Comparison of ENCODE assay signal across 8 cellular contexts in the genomic region with DNA sequence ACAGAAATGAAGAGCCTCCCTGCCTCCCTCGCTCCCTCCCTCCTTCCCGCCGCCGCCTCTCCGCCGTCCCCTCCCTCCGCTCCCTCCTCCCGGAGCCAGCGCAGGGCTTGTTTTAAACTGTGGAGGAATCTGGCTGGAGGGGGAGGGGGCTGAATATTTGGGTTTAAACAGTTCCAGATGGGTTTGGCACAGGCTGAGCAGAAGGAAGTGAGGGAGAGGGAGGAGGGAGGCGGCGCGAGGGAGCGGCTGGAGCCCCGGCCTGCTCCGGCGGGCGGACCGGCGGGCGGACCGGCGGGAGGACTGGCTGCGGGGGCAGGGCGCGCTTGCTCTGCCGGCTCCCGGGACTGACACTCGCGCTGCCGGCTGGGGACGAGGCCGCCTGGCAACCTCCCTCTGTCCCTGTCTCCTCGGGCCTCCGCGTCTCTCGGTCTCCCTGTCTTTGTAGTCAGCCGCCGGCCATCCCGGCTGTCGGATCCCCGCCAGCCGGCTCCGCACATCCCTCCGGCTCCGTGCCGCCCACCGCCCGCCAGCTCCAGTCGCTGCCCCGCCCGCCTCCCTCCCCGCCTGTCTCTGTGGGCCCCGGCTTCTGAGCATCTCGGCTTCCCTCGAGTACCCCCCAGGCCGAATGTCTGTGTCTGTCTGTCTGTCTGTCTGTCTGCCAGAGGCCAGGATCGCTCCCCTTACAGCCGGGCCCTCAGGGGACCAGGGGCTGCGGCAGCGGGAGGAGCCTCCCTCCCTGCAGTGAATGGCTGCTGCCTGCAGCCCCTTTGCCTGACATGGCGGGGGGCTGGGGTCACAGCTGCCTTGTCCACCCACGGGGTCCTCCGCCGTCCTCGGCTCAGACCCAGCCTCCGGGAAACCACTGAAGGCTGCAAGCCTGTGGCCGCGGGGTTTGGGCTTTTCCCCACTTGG. TPM values are rescaled to one million over a fixed set of nuclear protein-coding genes. Genes with fewer than 3 reads are reported as not detected.
A peak's percentile ranks its signal among the peaks of the same experiment; 100 is the strongest.
DNase-seq lines count a peak whose midpoint lies in the region; ATAC-seq, FAIRE-seq and TF ChIP-seq lines count a peak whose summit lies in the region.

No MANE protein-coding gene starts in this region.

- WGBS in A549 (ENCODE audit: missing lambda C conversion rate), result 27% methylated on average over 31 of the region's 68 CpGs
- 9% methylated on average over 29 of the region's 68 CpGs for WGBS in HepG2 (ENCODE audit: low lambda C conversion rate)

- FAIRE-seq in A549 (lab: Jason Lieb, UNC), result no peak
- no peak for FAIRE-seq in HepG2 (lab: Jason Lieb, UNC)

- TF ChIP-seq EP300 in A549 (IDR thresholded peaks at IDR 0.05) (no peak), HepG2 (IDR thresholded peaks at IDR 0.05; ENCODE audit: low read depth in 2 of 2, low read length in 2 of 2) (no peak), HepG2 (CRISPR knock-in tag; IDR thresholded peaks at IDR 0.05; ENCODE audit: borderline replicate concordance) (no peak)

- POLR2A ChIA-PET in A549 (lab: Yijun Ruan, JAX), result no interaction called here
- POLR2A ChIA-PET in HepG2 (lab: Yijun Ruan, JAX), result no interaction called here

- no peaks in the 10 kb centered on the region for H3K79me2 ChIP-seq in HepG2 (ENCODE audit: insufficient read depth, low read length)

- H3K9me3 ChIP-seq in A549 (no peaks in the 10 kb centered on the region), duodenal mucosa (ENCODE audit: control insufficient read depth in 1 of 2, low read length in 2 of 2) (no peaks in the 10 kb centered on the region), HepG2 (ENCODE audit: low read length) (no peaks in the 10 kb centered on the region)

- in situ Hi-C loops in HepG2 (cut with HindIII; ENCODE audit: extremely low pct_ligation_motif_present, low pct_unique_long_range_greater_than_20kb), result no loop called here

- H3K4me1 ChIP-seq in A549 (peaks cover 8% of the 10 kb centered on the region; the same call in 1 of the 3 replicates), duodenal mucosa (ENCODE audit: control insufficient read depth in 1 of 2, insufficient read depth in 2 of 2, low read length in 2 of 2) (peaks cover 47 to 51% of the 10 kb centered on the region in 2 donors), HepG2 (ENCODE audit: insufficient read depth, low read length) (no peaks in the 10 kb centered on the region)

- intact Hi-C loops in HepG2 (cut with micrococcal nuclease; ENCODE audit: unreplicated experiment), result loop anchor here (5.0 kb wide), 1 partner anchor 143 kb away; a partner anchor contains a TSS

- CTCF ChIA-PET in A549 (lab: Yijun Ruan, JAX), result interaction anchor here (0.6 to 1.2 kb wide), 3 partner anchors 179 to 212 kb away, joined by 3 to 4 read pairs (median 3); no protein-coding TSS in a partner anchor
- CTCF ChIA-PET in HepG2 (lab: Yijun Ruan, JAX; ENCODE audit: low intra/inter-chr PET ratio, low total read pairs), result no interaction called here

- H3K27me3 ChIP-seq in duodenal mucosa (ENCODE audit: control insufficient read depth in 1 of 2, insufficient read depth in 2 of 2, low read length in 2 of 2) (peaks cover 0 to 10% of the 10 kb centered on the region in 2 donors), HepG2 (ENCODE audit: control insufficient read depth in 1 of 2, insufficient read depth in 2 of 2, low read length in 2 of 2) (peaks cover 21 to 76% of the 10 kb centered on the region in 2 experiments)

- TF ChIP-seq CTCF in A549 (IDR thresholded peaks at IDR 0.05) (no peak), HepG2 (CRISPR knock-in tag; IDR thresholded peaks at IDR 0.05) (no peak)

- H3K36me3 ChIP-seq in duodenal mucosa (ENCODE audit: control insufficient read depth in 1 of 2, insufficient read depth in 2 of 2, low read length in 2 of 2) (peaks cover 6 to 18% of the 10 kb centered on the region in 2 donors), HepG2 (replicated peaks in 1 of 2; ENCODE audit: control insufficient read depth in 1 of 2, insufficient read depth in 2 of 2, low read length in 2 of 2) (no peaks in the 10 kb centered on the region)

- H3K4me3 ChIP-seq in A549, result peak overlapping the region; percentile 54
- peak overlapping the region; percentile 35 to 60 for H3K4me3 ChIP-seq in duodenal mucosa (ENCODE audit: low read depth in 1 of 2, low read length in 2 of 2)
- H3K4me3 ChIP-seq in HepG2 (replicated peaks in 1 of 3; ENCODE audit: insufficient read depth in 1 of 3, low read depth in 2 of 3, low read length in 3 of 3), result peak overlapping the region in 2 of 3 experiments; percentile 7 to 33; a peak in 1 of 6 replicates

- no peak overlapping the region for H2AFZ ChIP-seq in HepG2 (ENCODE audit: low read length)

- no TSS peak for BruUV-seq in HepG2 (replicated peaks; lab: Mats Ljungman, UMichigan)

- H3K27ac ChIP-seq in A549 (peak overlapping the region; percentile 70 to 83), duodenal mucosa (ENCODE audit: low read depth, low read length) (no peak overlapping the region), HepG2 (ENCODE audit: extremely low read length, insufficient read depth, low read length) (no peak overlapping the region)

- TF ChIP-seq POLR2A in A549 (IDR thresholded peaks at IDR 0.05; ENCODE audit: low read length) (no peak), HepG2 (IDR thresholded peaks at IDR 0.05; ENCODE audit: insufficient read depth in 1 of 2, low read depth in 2 of 2, low read length in 2 of 2) (no peak)

- H3K4me2 ChIP-seq in A549 (peak overlapping the region; percentile 90), HepG2 (ENCODE audit: low read depth, low read length) (0 out of 2 replicates have a peak overlapping the region, but pooled peaks have one; percentile 39)

- no peaks in the 10 kb centered on the region for H4K20me1 ChIP-seq in HepG2 (ENCODE audit: insufficient read depth, low read length)

- no peak overlapping the region for H3K9ac ChIP-seq in duodenal mucosa (ENCODE audit: low read depth in 1 of 2, low read length in 2 of 2)
- no peak overlapping the region for H3K9ac ChIP-seq in HepG2 (ENCODE audit: insufficient read depth, low read depth, low read length)

- DNase-seq in A549 (ENCODE audit: low read depth in 1 of 2, low spot score in 1 of 2) (no peak), H4 (ENCODE audit: low spot score) (peak; percentile 96), HepG2 (ENCODE audit: low spot score) (no peak)
- peak; percentile 16 for DNase-seq in stimulated activated CD4-positive, alpha-beta T cell treated with anti-CD3 and anti-CD28 coated beads, Interleukin-4, amount 100 ng/mL, for 24 hours

- ATAC-seq in A549 (peak; percentile 36 to 65; a peak in 5 of 6 replicates), SK-N-SH treated with all-trans-retinoic acid at 6 μM for 48 hours (peak; percentile 81), HepG2 (peak; percentile 31), HG03342 (IDR thresholded peaks at IDR 0.05; ENCODE audit: unreplicated experiment) (no peak), GM18517 (IDR thresholded peaks at IDR 0.05; ENCODE audit: unreplicated experiment) (no peak)

- TF ChIP-seq RAD21 in A549 (conservative IDR thresholded peaks at IDR 0.05 in 1 of 2, IDR thresholded peaks at IDR 0.05 in 1 of 2), result no peak
- no peak for TF ChIP-seq RAD21 in HepG2 (CRISPR knock-in tag; IDR thresholded peaks at IDR 0.05)

TF ChIP-seq in SK-N-SH treated with all-trans-retinoic acid at 6 μM for 48 hours, 23 proteins besides CTCF, POLR2A, EP300 and RAD21 (continues in another document):
- no peak for TF ChIP-seq BACH2 (CRISPR knock-in tag; IDR thresholded peaks at IDR 0.05; ENCODE audit: borderline replicate concordance)
- no peak for TF ChIP-seq OSR1 (CRISPR knock-in tag; IDR thresholded peaks at IDR 0.05)

RNA-seq across cellular contexts. Expression of a gene that starts 7.6 kb away (rescaled TPM):
- 0.36 and 0.52 TPM in 2 replicates for polyA plus RNA-seq in A549 (2011; rRNA removed)
- polyA plus RNA-seq in A549 (2012; cell fraction: cytosol; rRNA removed), result 0.25 and 0.29 TPM in 2 replicates
- 0.84 and 1.2 TPM in 2 replicates for polyA plus RNA-seq in A549 (2012; cell fraction: nucleus; rRNA removed)
- 0.18 to 0.50 TPM (median 0.29 TPM) in 3 replicates for polyA plus RNA-seq in A549 (2017; fragmentation: RNase III; extraction: RNeasy Plus Mini Kit Qiagen cat#74134 plus additional on column Dnase treatment)
- polyA minus RNA-seq in A549 (2011; rRNA and poly(A)+ RNA removed), result 0.12 and 1.1 TPM in 2 replicates
- total RNA-seq in H4 (2014; rRNA removed; shearing (Covaris generic)), result 1.0 and 2.0 TPM in 2 replicates
- total RNA-seq in HepG2 (2016; rRNA removed; fragmentation: Illumina TruSeq; extraction: Trizol), result not detected in 2 replicates
- not detected in 2 replicates for total RNA-seq in HepG2 (2016; cell fraction: cytosol; rRNA removed; fragmentation: Illumina TruSeq; extraction: Trizol; ENCODE audit: low read depth)
- not detected in 2 replicates for total RNA-seq in HepG2 (2016; cell fraction: insoluble cytoplasmic fraction; rRNA removed; fragmentation: Illumina TruSeq; extraction: Trizol)
- 0.17 TPM in 1 of 2 replicates, not detected in the other for total RNA-seq in HepG2 (2016; cell fraction: membrane; rRNA removed; fragmentation: Illumina TruSeq; extraction: Trizol)
- total RNA-seq in HepG2 (2016; cell fraction: nucleus; rRNA removed; fragmentation: Illumina TruSeq; extraction: Trizol), result 0.09 TPM in 2 replicates
- polyA plus RNA-seq in HepG2 (2011; rRNA removed), result 0.01 TPM in 2 replicates
- polyA plus RNA-seq in HepG2 (2011; cell fraction: cytosol; rRNA removed), result 0.03 TPM in 1 of 2 replicates, not detected in the other
- polyA plus RNA-seq in HepG2 (2011; cell fraction: nucleus; rRNA removed), result 0.09 and 0.11 TPM in 2 replicates
- polyA plus RNA-seq in HepG2 (2012), result not detected in 2 replicates
- not detected in 2 replicates for polyA plus RNA-seq in HepG2 (2016; cell fraction: cytosol; fragmentation: Illumina TruSeq; extraction: Trizol; ENCODE audit: low read depth)
- not detected in 2 replicates for polyA plus RNA-seq in HepG2 (2016; cell fraction: insoluble cytoplasmic fraction; fragmentation: Illumina TruSeq; extraction: Trizol; ENCODE audit: low read depth)
- 0.14 TPM in 1 of 2 replicates, not detected in the other for polyA plus RNA-seq in HepG2 (2016; cell fraction: membrane; fragmentation: Illumina TruSeq; extraction: Trizol; ENCODE audit: low read depth)
- 0.13 TPM in 1 of 2 replicates, not detected in the other for polyA plus RNA-seq in HepG2 (2016; cell fraction: nucleus; fragmentation: Illumina TruSeq; extraction: Trizol; ENCODE audit: insufficient read depth, low read depth)
- polyA minus RNA-seq in HepG2 (2011; rRNA and poly(A)+ RNA removed; ENCODE audit: low replicate concordance), result 2.1 TPM in 1 of 2 replicates, not detected in the other
- polyA minus RNA-seq in HepG2 (2011; cell fraction: cytosol; rRNA and poly(A)+ RNA removed), result not detected in 2 replicates
- not detected in 2 replicates for polyA minus RNA-seq in HepG2 (2011; cell fraction: nucleus; rRNA and poly(A)+ RNA removed)

Comparison
In these comparisons a context has a peak if more than half of its experiments do, and no peak if none do; other contexts are left out.
1. ATAC-seq: peak in A549 (2 of 2), SK-N-SH treated with all-trans-retinoic acid at 6 μM for 48 hours (single experiment) and HepG2 (single experiment); none in HG03342 (single experiment) and GM18517 (single experiment).
2. DNase-seq: peak in H4 (single experiment) and stimulated activated CD4-positive, alpha-beta T cell treated with anti-CD3 and anti-CD28 coated beads, Interleukin-4, amount 100 ng/mL, for 24 hours (single experiment); none in A549 (0 of 2) and HepG2 (single experiment).
3. H3K27ac ChIP-seq: peak in A549 (2 of 2); none in duodenal mucosa (single experiment) and HepG2 (single experiment).
4. Peak in every context shown above with its lines, with median percentiles within 50 percentile points of each other: H3K4me3 ChIP-seq.